Comparison of ENCODE assay signal across 27 cellular contexts in the genomic region with DNA sequence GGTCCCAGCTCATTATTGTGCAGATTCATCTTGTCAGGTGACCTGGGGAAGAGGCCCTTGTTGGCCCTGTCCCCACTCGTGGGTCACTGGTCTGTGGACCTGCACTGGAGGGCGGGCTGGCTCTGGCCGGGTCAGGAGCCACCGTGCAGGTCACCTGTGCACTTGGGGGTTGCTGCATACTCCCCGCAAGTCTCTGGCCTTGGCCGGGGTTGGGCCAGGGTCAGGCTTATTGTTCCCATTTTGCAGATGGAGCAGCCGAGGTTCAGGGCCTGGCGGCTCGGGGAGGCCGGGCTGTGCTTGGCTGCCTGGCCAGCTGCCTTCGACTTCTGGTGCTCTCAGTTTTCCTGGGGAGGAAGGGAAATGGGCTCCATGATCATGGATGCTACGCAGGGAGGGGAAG.
"Had no signal": no experiment of that assay in that cellular context is flagged by ENCODE, and none has a peak within 500 bp of the region (broad histone marks: within the 10 kb centered on the region; RNA-seq: fewer than 3 reads in every experiment).

No MANE protein-coding gene starts in this region.

- FAIRE-seq: pancreas, small intestine had no signal

- H3K4me3 ChIP-seq: pancreas, prostate gland, right atrium auricular region, right lobe of liver, sigmoid colon, spleen, suprapubic skin, testis, tibial artery, transverse colon, upper lobe of right lung, uterus had no signal

- H3K9me3 ChIP-seq: neutrophil, pancreas, prostate gland, right atrium auricular region, right lobe of liver, sigmoid colon, spleen, suprapubic skin, testis, tibial artery, transverse colon, upper lobe of right lung, uterus had no signal

- H3K27ac ChIP-seq: neutrophil, pancreas, prostate gland, right atrium auricular region, right lobe of liver, sigmoid colon, spleen, suprapubic skin, testis, tibial artery, transverse colon, upper lobe of right lung, uterus had no signal

- H3K36me3 ChIP-seq: neutrophil, pancreas, prostate gland, right atrium auricular region, right lobe of liver, transverse colon, upper lobe of right lung, uterus had no signal

- H3K27me3 ChIP-seq: right atrium auricular region, right lobe of liver, sigmoid colon, testis, tibial artery, transverse colon, upper lobe of right lung, uterus had no signal

- H3K4me1 ChIP-seq: pancreas, prostate gland, right lobe of liver, uterus had no signal

- DNase-seq: naive thymus-derived CD8-positive, alpha-beta T cell; nephron progenitor cell; nucleus accumbens; retina; right lobe of liver; sigmoid colon; small intestine; spleen; stimulated activated CD4-positive, alpha-beta T cell treated with anti-CD3 and anti-CD28 coated beads, Interleukin-12 subunit alpha, Interleukin-12 subunit beta, amount 100 ng/mL, for 4 hours; stimulated activated CD4-positive, alpha-beta T cell treated with anti-CD3 and anti-CD28 coated beads, Interleukin-1b, Interleukin-23, amount 100 ng/mL, for 48 hours; stimulated activated CD4-positive, alpha-beta T cell treated with anti-CD3 and anti-CD28 coated beads, Interleukin-4, amount 100 ng/mL, for 1 hour; stimulated activated CD4-positive, alpha-beta T cell treated with anti-CD3 and anti-CD28 coated beads, Interleukin-4, amount 100 ng/mL, for 4 hours; stimulated activated CD8-positive, alpha-beta memory T cell treated with anti-CD3 and anti-CD28 coated beads, Interleukin-4, amount 100 ng/mL, for 48 hours; stimulated activated naive CD4-positive, alpha-beta T cell; stimulated activated naive CD8-positive, alpha-beta T cell treated with anti-CD3 and anti-CD28 coated beads, Interleukin-15, amount 100 ng/mL, for 72 hours; stimulated activated naive CD8-positive, alpha-beta T cell treated with anti-CD3 and anti-CD28 coated beads, Interleukin-15, Interleukin-2, amounts not matched to agents 100 U/mL and 50 U/mL, for 24 hours; substantia nigra; testis; tibial artery; transverse colon; upper lobe of right lung; uterus had no signal
